14 cellular contexts compared by ENCODE assay signal in genomic region chr13:110070511-110071120, GRCh38.
A peak's percentile ranks its signal among the peaks of the same experiment; 100 is the strongest.
DNase-seq lines count a peak whose midpoint lies in the region; ATAC-seq lines count a peak whose summit lies in the region.
"Had no signal": no experiment of that assay in that cellular context is flagged by ENCODE, and none has a peak within 500 bp of the region (broad histone marks: within the 10 kb centered on the region; RNA-seq: fewer than 3 reads in every experiment).

No MANE protein-coding gene starts in this region.

- no peaks in the 10 kb centered on the region for H3K9me3 Mint-ChIP-seq in activated CD8-positive, alpha-beta T cell treated with anti-CD3 and anti-CD28 coated beads, Interleukin-2, amount 10 ng/mL, durations not matched to agents 7 days and 5 days (ENCODE audit: insufficient read depth)

- CTCF ChIA-PET in activated CD8-positive, alpha-beta T cell treated with anti-CD3 and anti-CD28 coated beads, Interleukin-2, amount 10 ng/mL, durations not matched to agents 7 days and 5 days (lab: Charles Lee), result no interaction called here

- peak overlapping the region; percentile 78 for H3K27ac ChIP-seq in epithelial cell of prostate
- H3K27ac ChIP-seq: left ventricle myocardium inferior, Peyer's patch, testis had no signal

- no peaks in the 10 kb centered on the region for H3K4me1 Mint-ChIP-seq in activated CD8-positive, alpha-beta T cell treated with anti-CD3 and anti-CD28 coated beads, Interleukin-2, amount 10 ng/mL, durations not matched to agents 7 days and 5 days (ENCODE audit: low read depth)

- H3K27me3 Mint-ChIP-seq in activated CD8-positive, alpha-beta T cell treated with anti-CD3 and anti-CD28 coated beads, Interleukin-2, amount 10 ng/mL, durations not matched to agents 7 days and 5 days (ENCODE audit: low read depth), result no peaks in the 10 kb centered on the region

- no peak for ATAC-seq in activated CD8-positive, alpha-beta T cell treated with anti-CD3 and anti-CD28 coated beads, Interleukin-2, amount 10 ng/mL, durations not matched to agents 7 days and 5 days
- no peak for ATAC-seq in GM21529 (IDR thresholded peaks at IDR 0.05; ENCODE audit: unreplicated experiment)

- POLR2A ChIA-PET in activated CD8-positive, alpha-beta T cell treated with anti-CD3 and anti-CD28 coated beads, Interleukin-2, amount 10 ng/mL, durations not matched to agents 7 days and 5 days (lab: Charles Lee), result no interaction called here

- no peaks in the 10 kb centered on the region for H3K36me3 Mint-ChIP-seq in activated CD8-positive, alpha-beta T cell treated with anti-CD3 and anti-CD28 coated beads, Interleukin-2, amount 10 ng/mL, durations not matched to agents 7 days and 5 days (ENCODE audit: low read depth)

- DNase-seq in ELR (ENCODE audit: low read depth) (peak; percentile 84), RKO (ENCODE audit: low spot score) (peak; percentile 12), epithelial cell of prostate (ENCODE audit: low read depth, low spot score) (peak; percentile 50), non-pigmented ciliary epithelial cell (ENCODE audit: low read depth) (peak; percentile 59), Ammon's horn (ENCODE audit: low spot score) (no peak), ureter (ENCODE audit: low spot score) (no peak)
- no peak for DNase-seq in activated CD8-positive, alpha-beta T cell treated with anti-CD3 and anti-CD28 coated beads, Interleukin-2, amount 10 ng/mL, durations not matched to agents 7 days and 5 days
- DNase-seq: activated CD4-positive, alpha-beta T cell treated with anti-CD3 and anti-CD28 coated beads, Interleukin-2, amount 50 U/mL, for 4 hours; left ventricle myocardium inferior; MV-4-11; NCI-H446; Peyer's patch; testis had no signal

- H3K4me3 Mint-ChIP-seq in activated CD8-positive, alpha-beta T cell treated with anti-CD3 and anti-CD28 coated beads, Interleukin-2, amount 10 ng/mL, durations not matched to agents 7 days and 5 days, result no peak overlapping the region

- no peak overlapping the region for H3K27ac Mint-ChIP-seq in activated CD8-positive, alpha-beta T cell treated with anti-CD3 and anti-CD28 coated beads, Interleukin-2, amount 10 ng/mL, durations not matched to agents 7 days and 5 days

Comparison
In these comparisons a context has a peak if more than half of its experiments do, and no peak if none do; other contexts are left out.
1. DNase-seq: peak in ELR (single experiment), RKO (single experiment), epithelial cell of prostate (single experiment) and non-pigmented ciliary epithelial cell (single experiment); none in Ammon's horn (single experiment), ureter (single experiment) and activated CD8-positive, alpha-beta T cell treated with anti-CD3 and anti-CD28 coated beads, Interleukin-2, amount 10 ng/mL, durations not matched to agents 7 days and 5 days (single experiment).